Comparison of ENCODE assay signal across 13 cellular contexts in genomic region chr16:4093495-4094137, GRCh38. TPM values are rescaled to one million over a fixed set of nuclear protein-coding genes. Genes with fewer than 3 reads are reported as not detected.
DNase-seq lines count a peak whose midpoint lies in the region; ATAC-seq and TF ChIP-seq lines count a peak whose summit lies in the region.
"Had no signal": no experiment of that assay in that cellular context is flagged by ENCODE, and none has a peak within 500 bp of the region (broad histone marks: within the 10 kb centered on the region; RNA-seq: fewer than 3 reads in every experiment).

No MANE protein-coding gene starts in this region.

- intact Hi-C loops in upper lobe of right lung (cut with DNase I): no loop called here

- no peak for ATAC-seq in upper lobe of right lung

- TF ChIP-seq CTCF in fibroblast of mammary gland (conservative IDR thresholded peaks at IDR 0.05; ENCODE audit: control insufficient read depth, insufficient read depth, low read depth, low read length) (no peak), upper lobe of right lung (IDR thresholded peaks at IDR 0.05) (no peak)

- H3K4me1 ChIP-seq in upper lobe of right lung: peaks cover 47% of the 10 kb centered on the region
- H3K4me1 ChIP-seq in effector memory CD4-positive, alpha-beta T cell (ENCODE audit: control insufficient read depth, insufficient read depth, low read length, poor library complexity, severe bottlenecking): peaks cover 3% of the 10 kb centered on the region

- H3K4me3 ChIP-seq in fibroblast of mammary gland (ENCODE audit: control insufficient read depth, low read depth, low read length) (peak overlapping the region; percentile 22), upper lobe of right lung (no peak overlapping the region)
- no peak overlapping the region for H3K4me3 ChIP-seq in effector memory CD4-positive, alpha-beta T cell (ENCODE audit: insufficient read depth, low read depth, low read length, poor library complexity, severe bottlenecking)

- peak overlapping the region; percentile 79 for H3K27ac ChIP-seq in upper lobe of right lung
- H3K27ac ChIP-seq in effector memory CD4-positive, alpha-beta T cell (ENCODE audit: insufficient read depth, low read length, poor library complexity, severe bottlenecking): no peak overlapping the region

- peak; percentile 29 for DNase-seq in NCI-H2227 treated with DMSO at 0.1 percent for 48 hours (lab: John Stamatoyannopoulos, UW)
- no peak for DNase-seq in NCI-H2227 (lab: John Stamatoyannopoulos, UW; ENCODE audit: unreplicated experiment)
- peak; percentile 70 for DNase-seq in fibroblast of mammary gland (ENCODE audit: low read depth)
- peak; percentile 53 for DNase-seq in mesenteric fat pad (ENCODE audit: low spot score)
- DNase-seq in upper lobe of right lung: peak; percentile 76
- DNase-seq in retina: no peak
- DNase-seq in foreskin melanocyte: no peak
- DNase-seq in effector memory CD4-positive, alpha-beta T cell: no peak
- DNase-seq: activated CD8-positive, alpha-beta memory T cell treated with anti-CD3 and anti-CD28 coated beads for 24 hours; DMS153; GOT3; MM.1S; T1000 had no signal

- no peaks in the 10 kb centered on the region for H3K36me3 ChIP-seq in upper lobe of right lung
- no peaks in the 10 kb centered on the region for H3K36me3 ChIP-seq in effector memory CD4-positive, alpha-beta T cell (ENCODE audit: control insufficient read depth, insufficient read depth, low read length)

- H3K27me3 ChIP-seq in upper lobe of right lung: no peaks in the 10 kb centered on the region
- no peaks in the 10 kb centered on the region for H3K27me3 ChIP-seq in effector memory CD4-positive, alpha-beta T cell (replicated peaks; ENCODE audit: control insufficient read depth, insufficient read depth, low read length, poor library complexity, severe bottlenecking)

- no peaks in the 10 kb centered on the region for H3K9me3 ChIP-seq in upper lobe of right lung
- no peaks in the 10 kb centered on the region for H3K9me3 ChIP-seq in effector memory CD4-positive, alpha-beta T cell (ENCODE audit: control insufficient read depth, low read length)

RNA-seq across cellular contexts. Expression of gene ADCY9, which starts 22.6 kb away (rescaled TPM):
- total RNA-seq in mesenteric fat pad (11.7 TPM), upper lobe of right lung (49.6 TPM)

Comparison
In these comparisons a context has a peak if more than half of its experiments do, and no peak if none do; other contexts are left out.
1. DNase-seq: peak in NCI-H2227 treated with DMSO at 0.1 percent for 48 hours (single experiment), fibroblast of mammary gland (single experiment), mesenteric fat pad (single experiment) and upper lobe of right lung (single experiment); none in NCI-H2227 (single experiment), retina (single experiment), foreskin melanocyte (single experiment) and effector memory CD4-positive, alpha-beta T cell (0 of 3).